5 cellular contexts compared by ENCODE assay signal in the genomic region with DNA sequence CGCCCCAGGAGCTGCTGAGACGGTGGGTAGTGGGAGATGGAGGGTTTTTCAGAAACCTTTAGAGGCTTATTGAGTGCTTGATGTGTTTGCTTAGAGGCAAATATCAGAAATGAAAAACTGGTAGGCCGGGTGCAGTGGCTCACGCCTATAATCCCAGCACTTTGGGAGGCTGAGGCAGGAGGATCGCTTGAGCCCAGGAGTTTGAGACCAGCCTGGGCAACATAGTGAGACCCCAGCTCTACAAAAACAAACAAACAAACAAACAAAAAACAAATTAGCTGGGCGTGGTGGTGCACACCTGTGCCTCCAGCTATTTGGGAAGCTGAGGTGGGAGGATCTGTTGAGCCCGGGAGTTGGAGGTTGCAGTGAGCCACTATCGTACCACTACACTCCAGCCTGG. TPM values are rescaled to one million over a fixed set of nuclear protein-coding genes. Genes with fewer than 3 reads are reported as not detected.
"Had no signal": no experiment of that assay in that cellular context is flagged by ENCODE, and none has a peak within 500 bp of the region (broad histone marks: within the 10 kb centered on the region; RNA-seq: fewer than 3 reads in every experiment).

No MANE protein-coding gene starts in this region.

RNA-seq across cellular contexts. Expression of a gene that starts 5.2 kb away (rescaled TPM):
- total RNA-seq: HepG2, HT-29, HT1080, IMR-90, K562 had no signal
- polyA plus RNA-seq: HepG2, IMR-90 had no signal
